ENCODE assay signal across 8 cellular contexts in genomic region chr11:124762077-124762623, GRCh38. TPM values are rescaled to one million over a fixed set of nuclear protein-coding genes. Genes with fewer than 3 reads are reported as not detected.
DNase-seq lines count a peak whose midpoint lies in the region; ATAC-seq and TF ChIP-seq lines count a peak whose summit lies in the region.

ESAM (minus strand) TSS chr11:124762290; CDS start chr11:124762154, 136 bp downstream.

- H3K4me1 ChIP-seq in right lobe of liver: peaks cover 0 to 29% (median 5%) of the 10 kb centered on the region in 4 donors

- H3K27me3 ChIP-seq in right lobe of liver: peaks cover 0 to 25% of the 10 kb centered on the region in 2 donors

- ATAC-seq in HG03439 (IDR thresholded peaks at IDR 0.05; ENCODE audit: unreplicated experiment) (peak; percentile 62), right lobe of liver (peak; percentile 56 to 69 (median 59))

- H3K27ac ChIP-seq in right lobe of liver: peak within 1 kb of the TSS; percentile 59 to 87 (median 67)

- peaks cover 0 to 9% (median 0%) of the 10 kb centered on the region in 4 donors for H3K36me3 ChIP-seq in right lobe of liver

- H3K4me3 ChIP-seq in AG09309 (ENCODE audit: control insufficient read depth, low read depth, low read length): peak within 1 kb of the TSS; percentile 47
- peak within 1 kb of the TSS; percentile 53 to 55 (median 54) for H3K4me3 ChIP-seq in right lobe of liver

- no peaks in the 10 kb centered on the region for H3K9me3 ChIP-seq in right lobe of liver

- peak; percentile 50 for TF ChIP-seq POLR2A in right lobe of liver (IDR thresholded peaks at IDR 0.05)

- WGBS in right lobe of liver (ENCODE audit: insufficient coverage, low coverage, low lambda C conversion rate, missing lambda C conversion rate): 0% methylated on average over 6 of the region's 56 CpGs

- intact Hi-C loops in right lobe of liver (cut with DNase I): loop anchor here (5.0 kb wide), 1 partner anchor 90 kb away; the partner anchor contains the start of genes SIAE (in 2 of the 2) and SPA17 (in 2 of the 2)

- TF ChIP-seq CTCF in AG09309 (IDR thresholded peaks at IDR 0.05; ENCODE audit: control insufficient read depth, insufficient read depth, low read depth, low read length, missing control alignments) (no peak), right lobe of liver (IDR thresholded peaks at IDR 0.05) (no peak)

- no peak for DNase-seq in AG09309 (ENCODE audit: low read depth)
- peak; percentile 79 for DNase-seq in GM19238 (ENCODE audit: insufficient read length, low spot score)
- peak; percentile 81 for DNase-seq in UCSD-AML1 (lab: John Stamatoyannopoulos, UW; ENCODE audit: unreplicated experiment)
- peak; percentile 53 for DNase-seq in central memory CD4-positive, alpha-beta T cell
- peak in 2 of 3 donors; percentile 71 to 78 for DNase-seq in right lobe of liver
- peak; percentile 47 for DNase-seq in stimulated activated CD8-positive, alpha-beta memory T cell treated with anti-CD3 and anti-CD28 coated beads, Interleukin-12 subunit alpha, Interleukin-12 subunit beta, amount 100 ng/mL, for 4 hours (ENCODE audit: low read depth)
- no peak for DNase-seq in OCI-M2 (lab: John Stamatoyannopoulos, UW; ENCODE audit: unreplicated experiment)

RNA-seq across cellular contexts. Expression of gene ESAM, which starts in this region (rescaled TPM):
- total RNA-seq in right lobe of liver: 10 to 100 TPM in 3 of 6 experiments, 1 to 10 TPM in 3; 6.1 to 15.3 (median 9.7) TPM

Comparison
In these comparisons a context has a peak if more than half of its experiments do, and no peak if none do; other contexts are left out.
1. DNase-seq: peak in GM19238 (single experiment), UCSD-AML1 (single experiment), central memory CD4-positive, alpha-beta T cell (single experiment), right lobe of liver (2 of 3) and stimulated activated CD8-positive, alpha-beta memory T cell treated with anti-CD3 and anti-CD28 coated beads, Interleukin-12 subunit alpha, Interleukin-12 subunit beta, amount 100 ng/mL, for 4 hours (single experiment); none in AG09309 (single experiment) and OCI-M2 (single experiment).